12 cellular contexts compared by ENCODE assay signal in the genomic region with DNA sequence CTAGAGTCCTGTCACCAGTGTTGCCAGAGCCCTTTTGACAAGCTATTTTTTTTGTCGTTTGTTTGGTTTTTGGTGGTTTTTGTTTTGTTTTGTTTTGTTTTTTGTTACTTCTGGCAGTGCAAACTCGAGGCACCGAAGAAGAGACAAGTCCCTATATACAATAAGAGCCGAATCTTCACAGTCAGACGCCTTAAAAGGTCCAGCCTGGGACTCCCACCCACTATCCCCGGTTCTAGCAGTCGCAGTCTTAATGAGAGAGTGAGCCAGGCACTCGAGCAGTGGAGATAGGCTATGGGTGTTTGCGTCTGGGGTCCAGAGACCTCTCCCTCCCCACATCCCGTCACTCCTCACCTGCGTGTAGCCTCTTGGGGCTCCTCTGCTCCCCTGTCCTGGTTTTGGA. TPM values are rescaled to one million over a fixed set of nuclear protein-coding genes. Genes with fewer than 3 reads are reported as not detected.
DNase-seq lines count a peak whose midpoint lies in the region; ATAC-seq, FAIRE-seq and TF ChIP-seq lines count a peak whose summit lies in the region.
"Had no signal": no experiment of that assay in that cellular context is flagged by ENCODE, and none has a peak within 500 bp of the region (broad histone marks: within the 10 kb centered on the region; RNA-seq: fewer than 3 reads in every experiment).

No MANE protein-coding gene starts in this region.

- peaks cover 0 to 6% (median 3%) of the 10 kb centered on the region in 3 donors for H3K36me3 Mint-ChIP-seq in CD8-positive, alpha-beta memory T cell
- H3K36me3 Mint-ChIP-seq in naive thymus-derived CD8-positive, alpha-beta T cell, result peaks cover 2 to 7% (median 4%) of the 10 kb centered on the region in 3 donors

- TF ChIP-seq RAD21 in K562 (CRISPR knock-in tag; conservative IDR thresholded peaks at IDR 0.05 in 1 of 2, IDR thresholded peaks at IDR 0.05 in 1 of 2), result no peak

- H3K4me3 ChIP-seq in CD8-positive, alpha-beta memory T cell (ENCODE audit: low read length), result peak overlapping the region; percentile 24
- H3K4me3 ChIP-seq in LNCaP clone FGC (ENCODE audit: low read depth, low read length), result peak overlapping the region; percentile 70
- H3K4me3 ChIP-seq in K562, result peak overlapping the region; percentile 55
- H3K4me3 ChIP-seq: prostate gland had no signal

- no peaks in the 10 kb centered on the region for H3K79me2 ChIP-seq in K562 (ENCODE audit: control insufficient read depth, insufficient read depth, low read length)

- no peaks in the 10 kb centered on the region for H3K36me3 ChIP-seq in CD8-positive, alpha-beta memory T cell (ENCODE audit: insufficient read depth, low read length)
- H3K36me3 ChIP-seq in K562 (ENCODE audit: control insufficient read depth, insufficient read depth, low read length), result no peaks in the 10 kb centered on the region
- H3K36me3 ChIP-seq: prostate gland had no signal

- intact Hi-C loops in K562 (cut with micrococcal nuclease), result loop anchor here (1.0 to 10.0 kb wide), 3 partner anchors 38 to 315 kb away; a partner anchor contains a TSS
- intact Hi-C loops in posterior vena cava (cut with DNase I), result loop anchor here in 1 of 2 donors (5.0 kb wide), 1 partner anchor 423 kb away; no protein-coding TSS in a partner anchor

- no peak for DNase-seq in CD8-positive, alpha-beta memory T cell
- DNase-seq in LNCaP clone FGC (ENCODE audit: low read depth) (no peak), K562 (ENCODE audit: extremely low read depth in 1 of 4, low spot score in 3 of 4) (no peak), NCI-H1436 (lab: John Stamatoyannopoulos, UW) (no peak), posterior vena cava (ENCODE audit: low spot score) (no peak), inferior parietal cortex (ENCODE audit: extremely low spot score) (no peak)
- no peak for DNase-seq in naive thymus-derived CD8-positive, alpha-beta T cell
- DNase-seq: activated B cell treated with CpG ODN at 0.5 μM for 24 hours had no signal

- H3K9me3 Mint-ChIP-seq in CD8-positive, alpha-beta memory T cell, result peaks cover 0 to 8% (median 3%) of the 10 kb centered on the region in 5 donors
- H3K9me3 Mint-ChIP-seq in naive thymus-derived CD8-positive, alpha-beta T cell, result peaks cover 0 to 21% (median 2%) of the 10 kb centered on the region in 9 donors
- H3K9me3 Mint-ChIP-seq: activated B cell treated with CpG ODN at 0.5 μM for 24 hours had no signal

- peaks cover 70% of the 10 kb centered on the region for H3K27me3 ChIP-seq in CD8-positive, alpha-beta memory T cell (ENCODE audit: insufficient read depth, low read length, poor library complexity, severe bottlenecking)
- no peaks in the 10 kb centered on the region for H3K27me3 ChIP-seq in K562 (ENCODE audit: control insufficient read depth in 2 of 2, insufficient read depth in 2 of 2, low read length in 2 of 2)

- H4K20me1 ChIP-seq in K562 (replicated peaks; ENCODE audit: control insufficient read depth, insufficient read depth, low read length), result no peaks in the 10 kb centered on the region

- H3K9me1 ChIP-seq in K562 (ENCODE audit: control insufficient read depth, insufficient read depth, low read length), result no peaks in the 10 kb centered on the region

- H3K27ac Mint-ChIP-seq in CD8-positive, alpha-beta memory T cell, result peak overlapping the region in 4 of 8 donors; percentile 61 to 79 (median 72)
- H3K27ac Mint-ChIP-seq in naive thymus-derived CD8-positive, alpha-beta T cell, result peak overlapping the region in 8 of 10 donors; percentile 20 to 76 (median 49)

- peak overlapping the region; percentile 99 for H3K4me2 ChIP-seq in K562 (ENCODE audit: insufficient read depth, low read length)

- no peak overlapping the region for H3K27ac ChIP-seq in CD8-positive, alpha-beta memory T cell (ENCODE audit: low read depth, low read length)
- no peak overlapping the region; the same call in 2 of the 3 replicates for H3K27ac ChIP-seq in K562 (ENCODE audit: extremely low read depth, low read depth, low read length)
- H3K27ac ChIP-seq: prostate gland had no signal

- peak overlapping the region; percentile 63 to 87 for H3K9ac ChIP-seq in K562 (ENCODE audit: insufficient read depth in 1 of 2, low read depth in 2 of 2, low read length in 2 of 2)

- H3K4me1 ChIP-seq in CD8-positive, alpha-beta memory T cell (ENCODE audit: insufficient read depth, low read length), result peaks cover 46% of the 10 kb centered on the region
- peaks cover 26 to 62% of the 10 kb centered on the region in 2 experiments for H3K4me1 ChIP-seq in K562 (replicated peaks in 1 of 2; ENCODE audit: control insufficient read depth in 2 of 2, insufficient read depth in 2 of 2, low read length in 2 of 2)
- H3K4me1 ChIP-seq: prostate gland had no signal

- H3K9me3 ChIP-seq in CD8-positive, alpha-beta memory T cell (ENCODE audit: low read length), result no peaks in the 10 kb centered on the region
- H3K9me3 ChIP-seq in K562 (replicated peaks; ENCODE audit: control insufficient read depth, insufficient read depth, low read depth, low read length), result no peaks in the 10 kb centered on the region
- H3K9me3 ChIP-seq: prostate gland had no signal

- in situ Hi-C loops in K562 (cut with MboI), result no loop called here

- no peak for TF ChIP-seq POLR2A in K562 (conservative IDR thresholded peaks at IDR 0.05)

- no TSS peak for BruUV-seq in K562 (replicated peaks; lab: Mats Ljungman, UMichigan)

- peak overlapping the region; percentile 55 to 88 (median 73) for H3K4me3 Mint-ChIP-seq in CD8-positive, alpha-beta memory T cell
- H3K4me3 Mint-ChIP-seq in naive thymus-derived CD8-positive, alpha-beta T cell, result peak overlapping the region; percentile 61 to 86 (median 77)

- H2AFZ ChIP-seq in K562 (ENCODE audit: low read depth, low read length), result peak overlapping the region; percentile 98

- 3% methylated on average over 11 of the region's 11 CpGs for WGBS in K562 (ENCODE audit: insufficient coverage, low coverage, missing lambda C conversion rate)

- TF ChIP-seq EP300 in K562 (IDR thresholded peaks at IDR 0.05; ENCODE audit: low read length), result no peak

- TF ChIP-seq CTCF in LNCaP clone FGC (IDR thresholded peaks at IDR 0.05; ENCODE audit: control insufficient read depth, extremely low read depth, insufficient read depth) (no peak), K562 (IDR thresholded peaks at IDR 0.05 in 2 of 3, conservative IDR thresholded peaks at IDR 0.05 in 1 of 3; ENCODE audit: insufficient read depth in 2 of 3, low read depth in 1 of 3, low read length in 3 of 3) (no peak)

- POLR2A ChIA-PET in CD8-positive, alpha-beta memory T cell (lab: Charles Lee), result interaction anchor here (0.5 to 1.0 kb wide), 3 partner anchors 29 to 211 kb away, joined by 3 to 4 read pairs (median 3); a partner anchor contains a TSS
- POLR2A ChIA-PET in K562 (lab: Yijun Ruan, JAX), result interaction anchor here (1.1 to 1.2 kb wide), 2 partner anchors 12 to 52 kb away, joined by 3 to 5 read pairs; no protein-coding TSS in a partner anchor
- POLR2A ChIA-PET in naive thymus-derived CD8-positive, alpha-beta T cell (lab: Charles Lee), result interaction anchor here (0.5 to 2.9 kb wide), 6 partner anchors 16 to 87 kb away, joined by 3 to 13 read pairs (median 4); no protein-coding TSS in a partner anchor

- peak; percentile 15 for ATAC-seq in K562
- ATAC-seq in naive thymus-derived CD8-positive, alpha-beta T cell, result no peak
- ATAC-seq in HG03175 (IDR thresholded peaks at IDR 0.05; ENCODE audit: unreplicated experiment), result no peak

- FAIRE-seq in K562 (lab: Jason Lieb, UNC), result no peak
- FAIRE-seq: bronchial epithelial cell had no signal

- CTCF ChIA-PET in CD8-positive, alpha-beta memory T cell (lab: Charles Lee), result no interaction called here
- CTCF ChIA-PET in K562 (lab: Yijun Ruan, JAX; ENCODE audit: low intra/inter-chr PET ratio), result no interaction called here

- peaks cover 70 to 76% of the 10 kb centered on the region in 2 donors for H3K27me3 Mint-ChIP-seq in CD8-positive, alpha-beta memory T cell
- peaks cover 34 to 83% (median 62%) of the 10 kb centered on the region in 5 donors for H3K27me3 Mint-ChIP-seq in naive thymus-derived CD8-positive, alpha-beta T cell

- H3K4me1 Mint-ChIP-seq in CD8-positive, alpha-beta memory T cell, result peaks cover 37 to 42% (median 39%) of the 10 kb centered on the region in 3 donors
- H3K4me1 Mint-ChIP-seq in naive thymus-derived CD8-positive, alpha-beta T cell, result peaks cover 21 to 42% (median 34%) of the 10 kb centered on the region in 4 donors

RNA-seq across cellular contexts. Expression of a gene that starts 1.9 kb away (rescaled TPM):
- total RNA-seq in CD8-positive, alpha-beta memory T cell, result not detected
- not detected for polyA plus RNA-seq in CD8-positive, alpha-beta memory T cell
- total RNA-seq in K562 (2011; cell fraction: chromatin; rRNA removed; ENCODE audit: low replicate concordance), result 0.81 and 1.4 TPM in 2 replicates
- 1.3 and 1.8 TPM in 2 replicates for total RNA-seq in K562 (2011; cell fraction: nucleolus; rRNA removed)
- total RNA-seq in K562 (2011; cell fraction: nucleoplasm; rRNA removed), result 0.73 and 2.6 TPM in 2 replicates
- total RNA-seq in K562 (2014; rRNA removed) (0.45 TPM in 1 of 2 replicates, not detected in the other), K562 (2014; rRNA removed; fragmentation: Illumina TruSeq; extraction: Trizol) (0.15 and 0.54 TPM in 2 replicates), K562 (2015; rRNA removed; fragmentation: Illumina TruSeq; extraction: Trizol) (0.23 TPM in 1 of 2 replicates, not detected in the other), K562 (2021) (0.22 TPM in 1 of 2 replicates, not detected in the other), posterior vena cava (not detected)
- polyA plus RNA-seq in K562 (2011; rRNA removed) (0.46 TPM in 2 replicates), K562 (2014; fragmentation: Illumina TruSeq; extraction: Trizol) (0.30 and 0.61 TPM in 2 replicates), K562 (2014; fragmentation: Nextera tagmentation; extraction: Ambion mirVana) (not detected), K562 (2014; rRNA removed) (0.12 and 0.25 TPM in 2 replicates)
- 1.1 and 1.3 TPM in 2 replicates for polyA plus RNA-seq in K562 (2011; cell fraction: cytosol; rRNA removed)
- polyA plus RNA-seq in K562 (2011; cell fraction: nucleus; rRNA removed), result 0.57 and 1.0 TPM in 2 replicates
- 0.08 and 0.11 TPM in 2 replicates for polyA plus RNA-seq in K562 (2012)
- 0.84 and 2.9 TPM in 2 replicates for polyA minus RNA-seq in K562 (2011; rRNA and poly(A)+ RNA removed)
- 2.0 TPM in 1 of 2 replicates, not detected in the other for polyA minus RNA-seq in K562 (2011; cell fraction: cytosol; rRNA and poly(A)+ RNA removed)
- polyA minus RNA-seq in K562 (2011; cell fraction: nucleus; rRNA and poly(A)+ RNA removed), result 0.44 TPM in 1 of 2 replicates, not detected in the other
- total RNA-seq in naive thymus-derived CD8-positive, alpha-beta T cell, result not detected
- polyA plus RNA-seq in naive thymus-derived CD8-positive, alpha-beta T cell, result not detected
- total RNA-seq: activated B cell treated with CpG ODN at 0.5 μM for 24 hours, bronchial epithelial cell, LHCN-M2, prostate gland had no signal

RNA-seq across cellular contexts. Expression of a gene that starts 45.1 kb away (rescaled TPM):
- 10 to 100 TPM; 13.0 to 14.6 TPM for total RNA-seq in CD8-positive, alpha-beta memory T cell
- 11.2 TPM for polyA plus RNA-seq in CD8-positive, alpha-beta memory T cell
- 21.1 and 31.6 TPM in 2 replicates for total RNA-seq in K562 (2011; cell fraction: chromatin; rRNA removed; ENCODE audit: low replicate concordance)
- 11.8 and 12.5 TPM in 2 replicates for total RNA-seq in K562 (2011; cell fraction: nucleolus; rRNA removed)
- total RNA-seq in K562 (2011; cell fraction: nucleoplasm; rRNA removed), result 19.4 and 23.4 TPM in 2 replicates
- total RNA-seq in K562 (2014; rRNA removed) (11.2 and 11.8 TPM in 2 replicates), K562 (2014; rRNA removed; fragmentation: Illumina TruSeq; extraction: Trizol) (11.6 and 15.1 TPM in 2 replicates), K562 (2015; rRNA removed; fragmentation: Illumina TruSeq; extraction: Trizol) (12.1 and 14.5 TPM in 2 replicates), K562 (2021) (9.6 and 11.5 TPM in 2 replicates), posterior vena cava (1 to 10 TPM; 5.1 to 6.9 TPM)
- polyA plus RNA-seq in K562 (2011; rRNA removed) (5.3 and 6.0 TPM in 2 replicates), K562 (2014; fragmentation: Illumina TruSeq; extraction: Trizol) (9.2 and 11.0 TPM in 2 replicates), K562 (2014; fragmentation: Nextera tagmentation; extraction: Ambion mirVana) (1 to 10 TPM; 4.8 to 6.6 TPM), K562 (2014; rRNA removed) (8.4 and 9.8 TPM in 2 replicates)
- 2.3 and 3.2 TPM in 2 replicates for polyA plus RNA-seq in K562 (2011; cell fraction: cytosol; rRNA removed)
- polyA plus RNA-seq in K562 (2011; cell fraction: nucleus; rRNA removed), result 10.2 and 11.2 TPM in 2 replicates
- 7.0 and 8.5 TPM in 2 replicates for polyA plus RNA-seq in K562 (2012)
- 9.5 and 11.7 TPM in 2 replicates for polyA minus RNA-seq in K562 (2011; rRNA and poly(A)+ RNA removed)
- 4.2 and 5.6 TPM in 2 replicates for polyA minus RNA-seq in K562 (2011; cell fraction: cytosol; rRNA and poly(A)+ RNA removed)
- 7.8 and 11.9 TPM in 2 replicates for polyA minus RNA-seq in K562 (2011; cell fraction: nucleus; rRNA and poly(A)+ RNA removed)
- total RNA-seq in naive thymus-derived CD8-positive, alpha-beta T cell, result 10 to 100 TPM; 24.5 to 25.8 TPM
- 10 to 100 TPM in 2 of 3 donors, 1 to 10 TPM in 1; 6.8 to 14.3 (median 13.9) TPM for polyA plus RNA-seq in naive thymus-derived CD8-positive, alpha-beta T cell

RNA-seq across cellular contexts. Expression of a gene that starts 55.0 kb away (rescaled TPM):
- total RNA-seq in CD8-positive, alpha-beta memory T cell, result 10 to 100 TPM; 10.4 to 10.5 TPM
- 3.8 TPM for polyA plus RNA-seq in CD8-positive, alpha-beta memory T cell
- total RNA-seq in K562 (2011; cell fraction: chromatin; rRNA removed; ENCODE audit: low replicate concordance), result 3.3 and 8.4 TPM in 2 replicates
- 6.6 and 7.7 TPM in 2 replicates for total RNA-seq in K562 (2011; cell fraction: nucleolus; rRNA removed)
- total RNA-seq in K562 (2011; cell fraction: nucleoplasm; rRNA removed), result 4.5 and 4.7 TPM in 2 replicates
- 2.7 and 3.2 TPM in 2 replicates for total RNA-seq in K562 (2014; rRNA removed)
- 0.61 and 0.84 TPM in 2 replicates for total RNA-seq in K562 (2014; rRNA removed; fragmentation: Illumina TruSeq; extraction: Trizol)
- total RNA-seq in K562 (2015; rRNA removed; fragmentation: Illumina TruSeq; extraction: Trizol), result 1.8 and 2.1 TPM in 2 replicates
- total RNA-seq in K562 (2021), result 9.3 and 10.0 TPM in 2 replicates
- polyA plus RNA-seq in K562 (2011; rRNA removed), result 0.74 and 1.2 TPM in 2 replicates
- 0.93 and 2.0 TPM in 2 replicates for polyA plus RNA-seq in K562 (2011; cell fraction: cytosol; rRNA removed)
- 3.5 and 6.9 TPM in 2 replicates for polyA plus RNA-seq in K562 (2011; cell fraction: nucleus; rRNA removed)
- 6.1 and 13.6 TPM in 2 replicates for polyA plus RNA-seq in K562 (2012)
- polyA plus RNA-seq in K562 (2014; fragmentation: Illumina TruSeq; extraction: Trizol), result 1.8 and 5.0 TPM in 2 replicates
- polyA plus RNA-seq in K562 (2014; fragmentation: Nextera tagmentation; extraction: Ambion mirVana), result under 1 TPM; 0.49 to 0.62 TPM
- 3.1 and 3.2 TPM in 2 replicates for polyA plus RNA-seq in K562 (2014; rRNA removed)
- 0.88 and 0.99 TPM in 2 replicates for polyA minus RNA-seq in K562 (2011; rRNA and poly(A)+ RNA removed)
- 3.6 and 7.0 TPM in 2 replicates for polyA minus RNA-seq in K562 (2011; cell fraction: cytosol; rRNA and poly(A)+ RNA removed)
- polyA minus RNA-seq in K562 (2011; cell fraction: nucleus; rRNA and poly(A)+ RNA removed), result 3.0 and 3.4 TPM in 2 replicates
- 1 to 10 TPM; 8.9 to 9.2 TPM for total RNA-seq in naive thymus-derived CD8-positive, alpha-beta T cell
- polyA plus RNA-seq in naive thymus-derived CD8-positive, alpha-beta T cell, result 1 to 10 TPM in 1 of 3 donors, under 1 TPM in 2; 0.27 to 2.5 (median 0.90) TPM
- 10 to 100 TPM in 1 of 2 donors, 1 to 10 TPM in 1; 8.3 to 10.2 TPM for total RNA-seq in posterior vena cava
